In the genomic region with DNA sequence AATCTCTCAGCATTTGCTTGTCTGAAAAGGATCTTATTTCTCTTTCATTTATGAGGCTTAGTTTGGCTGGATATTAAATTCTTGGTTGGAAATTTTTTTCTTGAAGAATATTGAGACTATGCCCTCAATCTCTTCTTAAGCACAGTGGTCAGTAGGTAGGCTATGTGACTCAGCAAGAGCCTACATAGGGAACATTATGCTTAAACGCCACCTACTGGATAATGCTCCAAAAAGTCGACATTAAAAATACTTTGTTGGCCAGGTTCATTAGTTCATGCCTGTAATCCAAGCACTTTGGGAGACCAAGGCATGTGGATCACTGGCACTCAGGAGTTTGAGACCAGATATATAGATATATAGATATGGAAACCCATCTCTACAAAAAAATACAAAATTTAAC, we compare ENCODE assay signal across 9 cellular contexts.
A peak's percentile ranks its signal among the peaks of the same experiment; 100 is the strongest.
DNase-seq lines count a peak whose midpoint lies in the region; ATAC-seq and TF ChIP-seq lines count a peak whose summit lies in the region.
"Had no signal": no experiment of that assay in that cellular context is flagged by ENCODE, and none has a peak within 500 bp of the region (broad histone marks: within the 10 kb centered on the region; RNA-seq: fewer than 3 reads in every experiment).

No MANE protein-coding gene starts in this region.

- CTCF ChIA-PET in WTC11 (lab: Charles Lee): interaction anchor here (0.7 to 1.1 kb wide), 2 partner anchors 12 to 174 kb away, joined by 3 to 5 read pairs; no protein-coding TSS in a partner anchor

- ATAC-seq in WTC11 (peak; percentile 80), GM21717 (IDR thresholded peaks at IDR 0.05; ENCODE audit: unreplicated experiment) (no peak)

- H3K27me3 ChIP-seq in liver (ENCODE audit: control insufficient read depth in 4 of 4, insufficient read depth in 4 of 4, low read length in 3 of 4): no peaks in the 10 kb centered on the region

- no peaks in the 10 kb centered on the region for H3K4me1 ChIP-seq in liver (ENCODE audit: control insufficient read depth in 4 of 4, insufficient read depth in 4 of 4, low read length in 3 of 4)

- no peaks in the 10 kb centered on the region; the same call in 1 of the 2 replicates for H3K27me3 Mint-ChIP-seq in WTC11 (ENCODE audit: low read depth)

- no peaks in the 10 kb centered on the region for H3K9me3 ChIP-seq in liver (ENCODE audit: control insufficient read depth in 4 of 4, low read length in 3 of 4)

- no peaks in the 10 kb centered on the region for H3K36me3 ChIP-seq in liver (ENCODE audit: control insufficient read depth in 4 of 4, insufficient read depth in 3 of 4, low read depth in 1 of 4, low read length in 3 of 4)

- 14% methylated on average over 2 of the region's 2 CpGs for WGBS in liver

- peaks cover 11% of the 10 kb centered on the region for H3K36me3 Mint-ChIP-seq in WTC11

- H3K9me3 Mint-ChIP-seq in WTC11: peaks cover 23% of the 10 kb centered on the region
- H3K9me3 Mint-ChIP-seq: T-helper 1 cell treated with Interleukin-12 subunit alpha and Interleukin-12 subunit beta and Interleukin-4 antibody, amounts not matched to agents 30 μg/mL and 1 μg/mL, for 36 hours had no signal

- no peaks in the 10 kb centered on the region for H3K4me1 Mint-ChIP-seq in WTC11

- H3K4me3 Mint-ChIP-seq in WTC11: no peak overlapping the region
- H3K4me3 Mint-ChIP-seq: T-helper 1 cell treated with Interleukin-12 subunit alpha and Interleukin-12 subunit beta and Interleukin-4 antibody, amounts not matched to agents 30 μg/mL and 1 μg/mL, for 36 hours had no signal

- no peak overlapping the region for H3K9ac ChIP-seq in liver (ENCODE audit: low read depth in 1 of 2, low read length in 2 of 2)

- TF ChIP-seq EP300 in Ishikawa (IDR thresholded peaks at IDR 0.05; ENCODE audit: borderline replicate concordance): no peak

- no peak overlapping the region for H3K4me3 ChIP-seq in liver (ENCODE audit: low read depth in 1 of 3, low read length in 3 of 3)

- no peak overlapping the region for H3K27ac ChIP-seq in liver (ENCODE audit: low read depth in 1 of 2, low read length in 2 of 2)

- POLR2A ChIA-PET in WTC11 (lab: Charles Lee): no interaction called here

- no peak overlapping the region for H3K27ac Mint-ChIP-seq in WTC11
- H3K27ac Mint-ChIP-seq: T-helper 1 cell treated with Interleukin-12 subunit alpha and Interleukin-12 subunit beta and Interleukin-4 antibody, amounts not matched to agents 30 μg/mL and 1 μg/mL, for 36 hours had no signal

- TF ChIP-seq CTCF in WTC11 (IDR thresholded peaks at IDR 0.05) (no peak), liver (IDR thresholded peaks at IDR 0.05; ENCODE audit: low read depth, low read length, missing input control) (peak; percentile 46)

- DNase-seq in ELF-1 (ENCODE audit: low read depth, low spot score) (peak; percentile 25), WTC11 (ENCODE audit: low spot score) (no peak), pons (ENCODE audit: low spot score) (no peak)
- DNase-seq in activated CD4-positive, alpha-beta T cell treated with anti-CD3 and anti-CD28 coated beads for 4 hours: no peak
- DNase-seq in stimulated activated CD4-positive, alpha-beta T cell treated with anti-CD3 and anti-CD28 coated beads, Interleukin-4, amount 100 ng/mL, for 1 hour: no peak

- peak; percentile 74 for TF ChIP-seq RAD21 in Ishikawa (IDR thresholded peaks at IDR 0.05; ENCODE audit: low read depth)
- peak; percentile 87 to 89 for TF ChIP-seq RAD21 in liver (IDR thresholded peaks at IDR 0.05)

TF ChIP-seq in Ishikawa, 13 proteins besides CTCF, POLR2A, EP300 and RAD21 (continues in another document):
- TF ChIP-seq NFIC (IDR thresholded peaks at IDR 0.05) (no peak), FOXM1 (IDR thresholded peaks at IDR 0.05; ENCODE audit: borderline replicate concordance, low read depth) (no peak), EGR1 (IDR thresholded peaks at IDR 0.05) (no peak), ZBTB7A (IDR thresholded peaks at IDR 0.05; ENCODE audit: low read depth) (no peak), YY1 (IDR thresholded peaks at IDR 0.05; ENCODE audit: low read depth) (no peak), CEBPB (IDR thresholded peaks at IDR 0.05) (no peak), TEAD4 (IDR thresholded peaks at IDR 0.05) (no peak)

TF ChIP-seq in WTC11, 78 proteins besides CTCF, POLR2A, EP300 and RAD21:
- TF ChIP-seq ZNF232 (CRISPR knock-in tag; IDR thresholded peaks at IDR 0.05) (no peak), ZNF416 (CRISPR knock-in tag; IDR thresholded peaks at IDR 0.05) (no peak), ZNF396 (CRISPR knock-in tag; IDR thresholded peaks at IDR 0.05; ENCODE audit: borderline replicate concordance) (no peak), GRHL2 (CRISPR knock-in tag; IDR thresholded peaks at IDR 0.05; ENCODE audit: insufficient replicate concordance, severe bottlenecking) (no peak), ATF1 (CRISPR knock-in tag; IDR thresholded peaks at IDR 0.05) (no peak), GABPB1 (CRISPR knock-in tag; IDR thresholded peaks at IDR 0.05) (no peak), FOXP4 (CRISPR knock-in tag; IDR thresholded peaks at IDR 0.05) (no peak)

TF ChIP-seq in liver, 16 proteins besides CTCF, POLR2A, EP300 and RAD21:
- TF ChIP-seq YY1 (IDR thresholded peaks at IDR 0.05) (no peak), RXRA (IDR thresholded peaks at IDR 0.05) (peak in 1 of 2 donors; percentile 7), HNF4A (conservative IDR thresholded peaks at IDR 0.05) (peak; percentile 16 to 19), FOXA2 (IDR thresholded peaks at IDR 0.05) (no peak)
TF ChIP-seq in liver: peak in this region for 2.
